Comparison of ENCODE assay signal across 13 cellular contexts in genomic region chr1:181482001-181482430, GRCh38. TPM values are rescaled to one million over a fixed set of nuclear protein-coding genes. Genes with fewer than 3 reads are reported as not detected.
DNase-seq lines count a peak whose midpoint lies in the region; ATAC-seq and TF ChIP-seq lines count a peak whose summit lies in the region.
"Had no signal": no experiment of that assay in that cellular context is flagged by ENCODE, and none has a peak within 500 bp of the region (broad histone marks: within the 10 kb centered on the region; RNA-seq: fewer than 3 reads in every experiment).

No MANE protein-coding gene starts in this region.

- peaks cover 8% of the 10 kb centered on the region for H3K4me1 Mint-ChIP-seq in osteocyte (ENCODE audit: unreplicated experiment)

- intact Hi-C loops in esophagus muscularis mucosa (cut with DNase I): no loop called here

- H3K27me3 ChIP-seq in esophagus muscularis mucosa: peaks cover 0 to 59% (median 47%) of the 10 kb centered on the region in 4 donors

- H3K4me3 Mint-ChIP-seq in osteocyte (ENCODE audit: unreplicated experiment): no peak overlapping the region

- H3K4me3 ChIP-seq in GM12875 (ENCODE audit: low read depth, low read length) (peak overlapping the region; percentile 65), esophagus muscularis mucosa (peak overlapping the region; percentile 45 to 55 (median 48))

- H3K27ac Mint-ChIP-seq in osteocyte (ENCODE audit: unreplicated experiment): no peak overlapping the region
- H3K27ac Mint-ChIP-seq: activated B cell treated with CpG ODN at 0.5 μM for 24 hours, CD14-positive monocyte had no signal

- no peak for TF ChIP-seq EP300 in esophagus muscularis mucosa (IDR thresholded peaks at IDR 0.05)

- H3K27me3 Mint-ChIP-seq in osteocyte (ENCODE audit: unreplicated experiment): peaks cover 63% of the 10 kb centered on the region

- H3K36me3 ChIP-seq in esophagus muscularis mucosa: no peaks in the 10 kb centered on the region
- H3K36me3 ChIP-seq: brain microvascular endothelial cell had no signal

- no peak overlapping the region for H3K27ac ChIP-seq in esophagus muscularis mucosa (replicated peaks in 1 of 4)
- H3K27ac ChIP-seq: brain microvascular endothelial cell had no signal

- DNase-seq in esophagus muscularis mucosa (ENCODE audit: extremely low spot score): no peak
- peak; percentile 81 for DNase-seq in osteocyte (ENCODE audit: extremely low spot score, unreplicated experiment)
- no peak for DNase-seq in NCI-H1436 treated with DMSO at 0.1 percent for 48 hours (lab: John Stamatoyannopoulos, UW)
- DNase-seq: activated B cell treated with CpG ODN at 0.5 μM for 24 hours; activated T-cell treated with anti-CD3 and anti-CD28 coated beads, Interleukin-2, amount 50 U/mL, for 4 hours; brain microvascular endothelial cell; NCI-H2081 treated with DMSO at 0.1 percent for 48 hours had no signal

- 35% methylated on average over 12 of the region's 36 CpGs for WGBS in esophagus muscularis mucosa

- H3K4me1 ChIP-seq in esophagus muscularis mucosa: peaks cover 9 to 40% (median 33%) of the 10 kb centered on the region in 4 donors

- no peaks in the 10 kb centered on the region for H3K36me3 Mint-ChIP-seq in osteocyte (ENCODE audit: unreplicated experiment)

- no peak for TF ChIP-seq POLR2A in esophagus muscularis mucosa (IDR thresholded peaks at IDR 0.05; ENCODE audit: low read depth)

- ATAC-seq in HG03342 (IDR thresholded peaks at IDR 0.05; ENCODE audit: unreplicated experiment) (peak; percentile 0), HG02642 (IDR thresholded peaks at IDR 0.05; ENCODE audit: poor library complexity, unreplicated experiment) (no peak), GM19324 (IDR thresholded peaks at IDR 0.05; ENCODE audit: low FRiP score, unreplicated experiment) (no peak), esophagus mucosa (no peak)

- no peak for TF ChIP-seq CTCF in GM12875 (IDR thresholded peaks at IDR 0.05; ENCODE audit: borderline replicate concordance, insufficient read depth, low read depth, low read length)
- TF ChIP-seq CTCF in esophagus muscularis mucosa (IDR thresholded peaks at IDR 0.05): no peak
- TF ChIP-seq CTCF in osteocyte (IDR thresholded peaks at IDR 0.05): no peak

- H3K9me3 ChIP-seq in esophagus muscularis mucosa: no peaks in the 10 kb centered on the region

- no peaks in the 10 kb centered on the region for H3K9me3 Mint-ChIP-seq in osteocyte (ENCODE audit: unreplicated experiment)
- H3K9me3 Mint-ChIP-seq: activated B cell treated with CpG ODN at 0.5 μM for 24 hours; activated T-cell treated with anti-CD3 and anti-CD28 coated beads, Interleukin-2, amount 50 U/mL, for 4 hours had no signal

RNA-seq across cellular contexts. Expression of gene CACNA1E, which starts 1.3 kb away (rescaled TPM):
- total RNA-seq in esophagus muscularis mucosa: under 1 TPM; under 0.01 to 0.66 (median 0.25) TPM
- not detected in 2 replicates for total RNA-seq in osteocyte
- total RNA-seq in esophagus mucosa: 0.04 TPM
